In the genomic region with DNA sequence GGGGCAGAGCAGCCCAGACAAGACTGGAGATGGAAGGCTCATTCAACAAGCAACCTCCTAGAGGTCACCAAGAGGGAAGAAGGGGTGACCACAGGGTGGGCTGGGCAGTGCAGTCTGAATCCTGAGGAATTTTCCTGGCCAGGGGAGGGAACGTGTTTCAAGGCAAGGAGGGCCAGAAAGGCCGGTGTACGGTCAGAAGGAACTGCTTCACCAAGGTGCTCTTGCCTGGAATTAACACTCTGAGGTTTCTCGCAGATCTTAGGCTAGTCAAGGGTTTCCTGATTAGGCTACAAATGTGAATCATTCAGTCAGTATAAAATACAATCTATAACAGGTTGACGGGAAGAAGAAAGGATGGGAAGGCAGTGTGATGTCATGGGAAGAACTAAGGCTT, we compare ENCODE assay signal across 25 cellular contexts.
DNase-seq lines count a peak whose midpoint lies in the region; ATAC-seq and TF ChIP-seq lines count a peak whose summit lies in the region.
"Had no signal": no experiment of that assay in that cellular context is flagged by ENCODE, and none has a peak within 500 bp of the region (broad histone marks: within the 10 kb centered on the region; RNA-seq: fewer than 3 reads in every experiment).

No MANE protein-coding gene starts in this region.

- no peak for TF ChIP-seq CTCF in CD4-positive, alpha-beta T cell (IDR thresholded peaks at IDR 0.05)
- TF ChIP-seq CTCF in activated CD8-positive, alpha-beta T cell treated with anti-CD3 and anti-CD28 coated beads for 36 hours (IDR thresholded peaks at IDR 0.05) = no peak

- H3K9me3 Mint-ChIP-seq in activated CD4-positive, alpha-beta T cell treated with anti-CD3 and anti-CD28 coated beads for 36 hours (ENCODE audit: low read depth) = no peaks in the 10 kb centered on the region
- H3K9me3 Mint-ChIP-seq in CD4-positive, alpha-beta T cell = no peaks in the 10 kb centered on the region
- H3K9me3 Mint-ChIP-seq in activated CD8-positive, alpha-beta T cell treated with anti-CD3 and anti-CD28 coated beads for 36 hours = no peaks in the 10 kb centered on the region

- H3K4me1 Mint-ChIP-seq in activated CD4-positive, alpha-beta T cell treated with anti-CD3 and anti-CD28 coated beads for 36 hours = peaks cover 56% of the 10 kb centered on the region
- H3K4me1 Mint-ChIP-seq in CD4-positive, alpha-beta T cell (ENCODE audit: low read depth) = peaks cover 64% of the 10 kb centered on the region
- peaks cover 47% of the 10 kb centered on the region for H3K4me1 Mint-ChIP-seq in activated CD8-positive, alpha-beta T cell treated with anti-CD3 and anti-CD28 coated beads for 36 hours (ENCODE audit: low read depth)
- H3K4me1 Mint-ChIP-seq: naive B cell had no signal

- no peaks in the 10 kb centered on the region for H3K36me3 Mint-ChIP-seq in activated CD4-positive, alpha-beta T cell treated with anti-CD3 and anti-CD28 coated beads for 36 hours (ENCODE audit: low read depth)
- H3K36me3 Mint-ChIP-seq in CD4-positive, alpha-beta T cell (ENCODE audit: low read depth) = no peaks in the 10 kb centered on the region
- no peaks in the 10 kb centered on the region for H3K36me3 Mint-ChIP-seq in activated CD8-positive, alpha-beta T cell treated with anti-CD3 and anti-CD28 coated beads for 36 hours (ENCODE audit: low read depth)
- H3K36me3 Mint-ChIP-seq: naive B cell had no signal

- DNase-seq in activated CD4-positive, alpha-beta T cell treated with anti-CD3 and anti-CD28 coated beads for 36 hours = no peak
- DNase-seq in activated CD4-positive, alpha-beta T cell treated with anti-CD3 and anti-CD28 coated beads for 4 hours = no peak
- DNase-seq in CD4-positive, alpha-beta T cell = no peak
- DNase-seq in activated CD8-positive, alpha-beta T cell treated with anti-CD3 and anti-CD28 coated beads for 36 hours = no peak
- DNase-seq in left lobe of liver (ENCODE audit: low spot score) (no peak), DMS 273 (lab: John Stamatoyannopoulos, UW; ENCODE audit: unreplicated experiment) (no peak), SIG-M5 treated with dmso at 0.1 percent for 504 hours (lab: John Stamatoyannopoulos, UW; ENCODE audit: unreplicated experiment) (no peak), HuH-7 (ENCODE audit: low spot score) (no peak)
- DNase-seq: effector memory CD4-positive, alpha-beta T cell; GM23248; lower lobe of right lung; midbrain; naive B cell; NCI-H146; NCI-H446 treated with DMSO at 0.1 percent for 48 hours; NCI-H774; occipital lobe; SHP77 treated with DMSO at 0.1 percent for 48 hours; sigmoid colon; stimulated activated CD4-positive, alpha-beta T cell treated with anti-CD3 and anti-CD28 coated beads, Interleukin-12 subunit alpha, Interleukin-12 subunit beta, amount 100 ng/mL, for 4 hours; stimulated activated CD4-positive, alpha-beta T cell treated with anti-CD3 and anti-CD28 coated beads, Interleukin-2, amount 100 ng/mL, for 48 hours; SW 1271; thyroid gland had no signal

- CTCF ChIA-PET in activated CD4-positive, alpha-beta T cell treated with anti-CD3 and anti-CD28 coated beads for 36 hours (lab: Charles Lee) = no interaction called here
- CTCF ChIA-PET in CD4-positive, alpha-beta T cell (lab: Charles Lee) = no interaction called here
- CTCF ChIA-PET in activated CD8-positive, alpha-beta T cell treated with anti-CD3 and anti-CD28 coated beads for 36 hours (lab: Charles Lee) = interaction anchor here (1.0 to 1.4 kb wide), 2 partner anchors 12 to 18 kb away, joined by 3 read pairs; no protein-coding TSS in a partner anchor

- H3K27ac ChIP-seq in CD4-positive, alpha-beta T cell (ENCODE audit: low read depth, low read length) = no peak overlapping the region
- H3K27ac ChIP-seq: coronary artery, GM23248, lower lobe of right lung, sigmoid colon, thyroid gland had no signal

- no peaks in the 10 kb centered on the region for H3K27me3 ChIP-seq in CD4-positive, alpha-beta T cell (ENCODE audit: control insufficient read depth, insufficient read depth, low read length)
- H3K27me3 ChIP-seq: thyroid gland had no signal

- H3K27ac Mint-ChIP-seq in activated CD4-positive, alpha-beta T cell treated with anti-CD3 and anti-CD28 coated beads for 36 hours = peak overlapping the region; percentile 24
- peak overlapping the region; percentile 81 for H3K27ac Mint-ChIP-seq in CD4-positive, alpha-beta T cell
- no peak overlapping the region for H3K27ac Mint-ChIP-seq in activated CD8-positive, alpha-beta T cell treated with anti-CD3 and anti-CD28 coated beads for 36 hours
- H3K27ac Mint-ChIP-seq: naive B cell had no signal

- no peaks in the 10 kb centered on the region for H3K9me3 ChIP-seq in CD4-positive, alpha-beta T cell (ENCODE audit: control insufficient read depth, low read length)
- H3K9me3 ChIP-seq: lower lobe of right lung, sigmoid colon, thyroid gland had no signal

- intact Hi-C loops in activated CD4-positive, alpha-beta T cell treated with anti-CD3 and anti-CD28 coated beads for 36 hours (cut with DNase I, micrococcal nuclease) = no loop called here
- intact Hi-C loops in CD4-positive, alpha-beta T cell (cut with DNase I, micrococcal nuclease) = no loop called here
- intact Hi-C loops in activated CD8-positive, alpha-beta T cell treated with anti-CD3 and anti-CD28 coated beads for 36 hours (cut with micrococcal nuclease) = no loop called here

- POLR2A ChIA-PET in activated CD4-positive, alpha-beta T cell treated with anti-CD3 and anti-CD28 coated beads for 36 hours (lab: Charles Lee) = no interaction called here
- POLR2A ChIA-PET in CD4-positive, alpha-beta T cell (lab: Charles Lee) = no interaction called here
- POLR2A ChIA-PET in activated CD8-positive, alpha-beta T cell treated with anti-CD3 and anti-CD28 coated beads for 36 hours (lab: Charles Lee) = no interaction called here

- no peak overlapping the region for H3K4me3 Mint-ChIP-seq in activated CD4-positive, alpha-beta T cell treated with anti-CD3 and anti-CD28 coated beads for 36 hours
- peak overlapping the region; percentile 53 for H3K4me3 Mint-ChIP-seq in CD4-positive, alpha-beta T cell
- H3K4me3 Mint-ChIP-seq in activated CD8-positive, alpha-beta T cell treated with anti-CD3 and anti-CD28 coated beads for 36 hours = no peak overlapping the region
- H3K4me3 Mint-ChIP-seq: naive B cell had no signal

- peak; percentile 54 for ATAC-seq in activated CD4-positive, alpha-beta T cell treated with anti-CD3 and anti-CD28 coated beads for 36 hours
- ATAC-seq in CD4-positive, alpha-beta T cell (ENCODE audit: poor library complexity) = no peak
- ATAC-seq in activated CD8-positive, alpha-beta T cell treated with anti-CD3 and anti-CD28 coated beads for 36 hours = peak; percentile 30
- ATAC-seq in left lobe of liver = peak; percentile 13
- ATAC-seq: lower lobe of right lung, Panc1 had no signal

- peaks cover 6% of the 10 kb centered on the region for H3K27me3 Mint-ChIP-seq in activated CD4-positive, alpha-beta T cell treated with anti-CD3 and anti-CD28 coated beads for 36 hours
- peaks cover 4% of the 10 kb centered on the region for H3K27me3 Mint-ChIP-seq in CD4-positive, alpha-beta T cell
- H3K27me3 Mint-ChIP-seq in activated CD8-positive, alpha-beta T cell treated with anti-CD3 and anti-CD28 coated beads for 36 hours = no peaks in the 10 kb centered on the region
